8 cellular contexts compared by ENCODE assay signal in the genomic region with DNA sequence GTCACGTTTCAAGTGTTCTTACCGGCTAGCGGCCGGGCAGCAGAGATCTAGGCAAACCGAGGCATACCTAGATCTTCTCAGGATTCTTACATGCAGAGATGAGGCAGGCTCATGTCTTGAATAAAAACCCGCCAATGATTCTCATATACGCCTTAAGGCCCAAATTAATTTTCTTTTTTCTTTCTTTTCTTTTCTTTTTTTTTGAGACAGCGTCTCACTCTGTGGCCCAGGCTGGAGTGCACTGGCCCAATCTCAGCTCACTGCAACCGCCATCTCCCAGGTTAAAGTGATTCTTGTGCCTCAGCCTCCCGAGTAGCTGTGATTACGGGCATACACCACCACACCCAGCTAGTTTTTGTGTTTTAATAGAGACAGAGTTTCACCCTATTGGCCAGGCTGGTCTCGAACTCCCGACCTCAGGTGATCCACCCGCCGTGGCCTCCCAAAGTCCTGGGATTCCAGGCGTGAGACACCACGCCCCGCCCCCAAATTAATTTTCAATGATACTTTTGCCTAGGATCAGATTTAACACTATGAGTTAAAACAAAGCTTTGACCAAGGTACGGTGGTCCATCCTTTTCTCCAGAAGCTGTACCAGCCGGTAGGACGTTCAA. TPM values are rescaled to one million over a fixed set of nuclear protein-coding genes. Genes with fewer than 3 reads are reported as not detected.
DNase-seq lines count a peak whose midpoint lies in the region; ATAC-seq and TF ChIP-seq lines count a peak whose summit lies in the region.

No MANE protein-coding gene starts in this region.

- ATAC-seq in right lobe of liver (no peak), HG03135 (IDR thresholded peaks at IDR 0.05; ENCODE audit: unreplicated experiment) (no peak), HG02852 (IDR thresholded peaks at IDR 0.05; ENCODE audit: unreplicated experiment) (no peak)

- H3K4me3 ChIP-seq in ascending aorta, result peak overlapping the region; percentile 80 to 89
- H3K4me3 ChIP-seq in right lobe of liver, result peak overlapping the region; percentile 78 to 93 (median 91)
- peak overlapping the region; percentile 89 to 93 for H3K4me3 ChIP-seq in tibial artery

- DNase-seq in activated CD4-positive, alpha-beta T cell treated with anti-CD3 and anti-CD28 coated beads, Interleukin-2, amount 10 ng/mL, durations not matched to agents 7 days and 5 days, result no peak
- DNase-seq in activated CD4-positive, alpha-beta T cell treated with anti-CD3 and anti-CD28 coated beads for 48 hours, result no peak
- DNase-seq in ascending aorta (ENCODE audit: low spot score in 2 of 2) (no peak), right lobe of liver (no peak), tibial artery (no peak), NOMO-1 treated with dmso at 0.1 percent for 144 hours (lab: John Stamatoyannopoulos, UW; ENCODE audit: unreplicated experiment) (no peak)

- intact Hi-C loops in ascending aorta (cut with DNase I), result no loop called here
- intact Hi-C loops in right lobe of liver (cut with DNase I), result no loop called here
- intact Hi-C loops in tibial artery (cut with DNase I; ENCODE audit: low total_unique reads), result loop anchor here (5.0 kb wide), 2 partner anchors 76 to 136 kb away; a partner anchor contains a TSS

- H3K36me3 ChIP-seq in ascending aorta (no peaks in the 10 kb centered on the region), right lobe of liver (no peaks in the 10 kb centered on the region), tibial artery (peaks cover 0 to 5% (median 0%) of the 10 kb centered on the region in 3 donors)

- H3K9me3 ChIP-seq in ascending aorta (no peaks in the 10 kb centered on the region), right lobe of liver (no peaks in the 10 kb centered on the region), tibial artery (no peaks in the 10 kb centered on the region)

- H3K9me3 Mint-ChIP-seq in activated CD4-positive, alpha-beta T cell treated with anti-CD3 and anti-CD28 coated beads, Interleukin-2, amount 10 ng/mL, durations not matched to agents 7 days and 5 days, result no peaks in the 10 kb centered on the region

- H3K27me3 ChIP-seq in ascending aorta (no peaks in the 10 kb centered on the region), right lobe of liver (no peaks in the 10 kb centered on the region), tibial artery (no peaks in the 10 kb centered on the region)

- H3K27me3 Mint-ChIP-seq in activated CD4-positive, alpha-beta T cell treated with anti-CD3 and anti-CD28 coated beads, Interleukin-2, amount 10 ng/mL, durations not matched to agents 7 days and 5 days, result no peaks in the 10 kb centered on the region

- POLR2A ChIA-PET in activated CD4-positive, alpha-beta T cell treated with anti-CD3 and anti-CD28 coated beads, Interleukin-2, amount 10 ng/mL, durations not matched to agents 7 days and 5 days (lab: Charles Lee), result no interaction called here

- H3K27ac ChIP-seq in ascending aorta (peak overlapping the region; percentile 97 to 98), right lobe of liver (peak overlapping the region; percentile 94), tibial artery (peak overlapping the region; percentile 98)

- H3K4me1 ChIP-seq in ascending aorta (no peaks in the 10 kb centered on the region), right lobe of liver (no peaks in the 10 kb centered on the region), tibial artery (peaks cover 0 to 7% (median 3%) of the 10 kb centered on the region in 4 donors)

- 57% methylated on average over 18 of the region's 21 CpGs for WGBS in right lobe of liver (ENCODE audit: insufficient coverage, low coverage, low lambda C conversion rate, missing lambda C conversion rate)

- H3K4me3 Mint-ChIP-seq in activated CD4-positive, alpha-beta T cell treated with anti-CD3 and anti-CD28 coated beads, Interleukin-2, amount 10 ng/mL, durations not matched to agents 7 days and 5 days, result peak overlapping the region; percentile 86

- peak overlapping the region; percentile 93 for H3K27ac Mint-ChIP-seq in activated CD4-positive, alpha-beta T cell treated with anti-CD3 and anti-CD28 coated beads, Interleukin-2, amount 10 ng/mL, durations not matched to agents 7 days and 5 days

- CTCF ChIA-PET in activated CD4-positive, alpha-beta T cell treated with anti-CD3 and anti-CD28 coated beads, Interleukin-2, amount 10 ng/mL, durations not matched to agents 7 days and 5 days (lab: Charles Lee), result interaction anchor here (1.1 to 3.9 kb wide), 13 partner anchors 9 to 234 kb away, joined by 3 to 22 read pairs (median 5); a partner anchor contains a TSS

- TF ChIP-seq POLR2A in right lobe of liver (IDR thresholded peaks at IDR 0.05), result no peak

- no peak for TF ChIP-seq CTCF in ascending aorta (IDR thresholded peaks at IDR 0.05)
- no peak for TF ChIP-seq CTCF in right lobe of liver (IDR thresholded peaks at IDR 0.05)
- TF ChIP-seq CTCF in tibial artery (IDR thresholded peaks at IDR 0.05), result no peak

- H3K4me1 Mint-ChIP-seq in activated CD4-positive, alpha-beta T cell treated with anti-CD3 and anti-CD28 coated beads, Interleukin-2, amount 10 ng/mL, durations not matched to agents 7 days and 5 days, result peaks cover 55% of the 10 kb centered on the region

- peaks cover 17% of the 10 kb centered on the region for H3K36me3 Mint-ChIP-seq in activated CD4-positive, alpha-beta T cell treated with anti-CD3 and anti-CD28 coated beads, Interleukin-2, amount 10 ng/mL, durations not matched to agents 7 days and 5 days (ENCODE audit: low read depth)

RNA-seq across cellular contexts. Expression of a gene that starts 1.5 kb away (rescaled TPM):
- 10 to 100 TPM; 20.1 to 22.2 TPM for total RNA-seq in activated CD4-positive, alpha-beta T cell treated with anti-CD3 and anti-CD28 coated beads, Interleukin-2, amount 10 ng/mL, durations not matched to agents 7 days and 5 days
- 15.2 TPM for total RNA-seq in ascending aorta
- 1 to 10 TPM; 1.6 to 4.0 (median 3.0) TPM for total RNA-seq in right lobe of liver
